ENCODE assay signal across 16 cellular contexts in genomic region chr13:112545866-112546265, GRCh38. TPM values are rescaled to one million over a fixed set of nuclear protein-coding genes. Genes with fewer than 3 reads are reported as not detected.
A peak's percentile ranks its signal among the peaks of the same experiment; 100 is the strongest.
DNase-seq lines count a peak whose midpoint lies in the region; ATAC-seq and TF ChIP-seq lines count a peak whose summit lies in the region.
"Had no signal": no experiment of that assay in that cellular context is flagged by ENCODE, and none has a peak within 500 bp of the region (broad histone marks: within the 10 kb centered on the region; RNA-seq: fewer than 3 reads in every experiment).

No MANE protein-coding gene starts in this region.

- no peak overlapping the region for H3K4me3 ChIP-seq in AG04449 (ENCODE audit: low read depth, low read length)
- H3K4me3 ChIP-seq: HAP-1, ovary, uterus had no signal

- H3K36me3 Mint-ChIP-seq in chondrocyte (ENCODE audit: low read depth) = peaks cover 16% of the 10 kb centered on the region
- peaks cover 30% of the 10 kb centered on the region for H3K36me3 Mint-ChIP-seq in activated T-helper 1 cell treated with anti-CD3 and anti-CD28 coated beads, Interleukin-12 subunit alpha, Interleukin-12 subunit beta, Interleukin-2, Interleukin-4 antibody, amounts not matched to agents 30 ng/mL and 10 ng/mL and 1 ng/mL, durations not matched to agents 14 hours and 24 hours and 36 hours (ENCODE audit: low read depth)

- H3K27ac Mint-ChIP-seq in chondrocyte (ENCODE audit: unreplicated experiment) = peak overlapping the region; percentile 75
- H3K27ac Mint-ChIP-seq in activated T-helper 1 cell treated with anti-CD3 and anti-CD28 coated beads, Interleukin-12 subunit alpha, Interleukin-12 subunit beta, Interleukin-2, Interleukin-4 antibody, amounts not matched to agents 30 ng/mL and 10 ng/mL and 1 ng/mL, durations not matched to agents 14 hours and 24 hours and 36 hours = no peak overlapping the region

- TF ChIP-seq CTCF in AG04449 (IDR thresholded peaks at IDR 0.05; ENCODE audit: insufficient read depth, low read length, missing control alignments) (no peak), chondrocyte (IDR thresholded peaks at IDR 0.05) (no peak)

- DNase-seq in AG04449 (ENCODE audit: low read depth, low spot score) (peak; percentile 66), LHCN-M2 (ENCODE audit: low read depth) (peak; percentile 73), chondrocyte (ENCODE audit: low spot score) (no peak), kidney glomerular epithelial cell (lab: John Stamatoyannopoulos, UW) (peak; percentile 29), ureter (ENCODE audit: low spot score) (no peak)
- DNase-seq in activated T-helper 1 cell treated with anti-CD3 and anti-CD28 coated beads, Interleukin-12 subunit alpha, Interleukin-12 subunit beta, Interleukin-2, Interleukin-4 antibody, amounts not matched to agents 30 ng/mL and 10 ng/mL and 1 ng/mL, durations not matched to agents 14 hours and 24 hours and 36 hours (ENCODE audit: low spot score) = no peak
- DNase-seq in activated CD8-positive, alpha-beta memory T cell treated with anti-CD3 and anti-CD28 coated beads for 24 hours = no peak
- DNase-seq: activated T-cell treated with anti-CD3 and anti-CD28 coated beads, Interleukin-2, amount 50 U/mL, for 4 hours; amygdala; BE2C; effector memory CD4-positive, alpha-beta T cell; mesendoderm; ovary; uterus had no signal

- ATAC-seq in HG03135 (IDR thresholded peaks at IDR 0.05; ENCODE audit: unreplicated experiment) = no peak
- ATAC-seq: activated T-cell treated with anti-CD3 and anti-CD28 coated beads, Interleukin-2, amount 50 U/mL, for 4 hours had no signal

- CTCF ChIA-PET in AG04449 (lab: Yijun Ruan, JAX) = interaction anchor here (1.1 kb wide), 1 partner anchor 8 kb away, joined by 3 read pairs; no protein-coding TSS in a partner anchor

- H3K27me3 Mint-ChIP-seq in chondrocyte (ENCODE audit: low read depth) = no peaks in the 10 kb centered on the region
- no peaks in the 10 kb centered on the region for H3K27me3 Mint-ChIP-seq in activated T-helper 1 cell treated with anti-CD3 and anti-CD28 coated beads, Interleukin-12 subunit alpha, Interleukin-12 subunit beta, Interleukin-2, Interleukin-4 antibody, amounts not matched to agents 30 ng/mL and 10 ng/mL and 1 ng/mL, durations not matched to agents 14 hours and 24 hours and 36 hours (ENCODE audit: insufficient read depth)

- no peaks in the 10 kb centered on the region for H3K9me3 Mint-ChIP-seq in chondrocyte (ENCODE audit: low read depth)
- H3K9me3 Mint-ChIP-seq in activated T-helper 1 cell treated with anti-CD3 and anti-CD28 coated beads, Interleukin-12 subunit alpha, Interleukin-12 subunit beta, Interleukin-2, Interleukin-4 antibody, amounts not matched to agents 30 ng/mL and 10 ng/mL and 1 ng/mL, durations not matched to agents 14 hours and 24 hours and 36 hours = no peaks in the 10 kb centered on the region
- H3K9me3 Mint-ChIP-seq: activated T-cell treated with anti-CD3 and anti-CD28 coated beads, Interleukin-2, amount 50 U/mL, for 4 hours had no signal

- peaks cover 18% of the 10 kb centered on the region for H3K4me1 Mint-ChIP-seq in chondrocyte (ENCODE audit: low read depth)
- H3K4me1 Mint-ChIP-seq in activated T-helper 1 cell treated with anti-CD3 and anti-CD28 coated beads, Interleukin-12 subunit alpha, Interleukin-12 subunit beta, Interleukin-2, Interleukin-4 antibody, amounts not matched to agents 30 ng/mL and 10 ng/mL and 1 ng/mL, durations not matched to agents 14 hours and 24 hours and 36 hours (ENCODE audit: low read depth) = no peaks in the 10 kb centered on the region

- H3K4me3 Mint-ChIP-seq in chondrocyte (ENCODE audit: unreplicated experiment) = no peak overlapping the region
- H3K4me3 Mint-ChIP-seq in activated T-helper 1 cell treated with anti-CD3 and anti-CD28 coated beads, Interleukin-12 subunit alpha, Interleukin-12 subunit beta, Interleukin-2, Interleukin-4 antibody, amounts not matched to agents 30 ng/mL and 10 ng/mL and 1 ng/mL, durations not matched to agents 14 hours and 24 hours and 36 hours = no peak overlapping the region
- H3K4me3 Mint-ChIP-seq: activated T-cell treated with anti-CD3 and anti-CD28 coated beads, Interleukin-2, amount 50 U/mL, for 4 hours had no signal

- POLR2A ChIA-PET in AG04449 (lab: Yijun Ruan, JAX) = no interaction called here

- intact Hi-C loops in activated T-helper 1 cell treated with anti-CD3 and anti-CD28 coated beads, Interleukin-12 subunit alpha, Interleukin-12 subunit beta, Interleukin-2, Interleukin-4 antibody, amounts not matched to agents 30 ng/mL and 10 ng/mL and 1 ng/mL, durations not matched to agents 14 hours and 24 hours and 36 hours (cut with micrococcal nuclease) = no loop called here

RNA-seq across cellular contexts. Expression of gene TUBGCP3, which starts 42.1 kb away (rescaled TPM):
- total RNA-seq in LHCN-M2 (2014; rRNA removed) (15.6 and 21.4 TPM in 2 replicates), chondrocyte (16.3 to 32.4 TPM (median 18.5 TPM) in 3 replicates), ureter (45.7 TPM)
- polyA plus RNA-seq in LHCN-M2 (2012) = 10.0 TPM
- total RNA-seq in activated T-helper 1 cell treated with anti-CD3 and anti-CD28 coated beads, Interleukin-12 subunit alpha, Interleukin-12 subunit beta, Interleukin-2, Interleukin-4 antibody, amounts not matched to agents 30 ng/mL and 10 ng/mL and 1 ng/mL, durations not matched to agents 14 hours and 24 hours and 36 hours = 67.4 and 71.8 TPM in 2 replicates

Comparison
In these comparisons a context has a peak if more than half of its experiments do, and no peak if none do; other contexts are left out.
1. DNase-seq: peak in AG04449 (single experiment), LHCN-M2 (single experiment) and kidney glomerular epithelial cell (single experiment); none in chondrocyte (single experiment), ureter (single experiment), activated T-helper 1 cell treated with anti-CD3 and anti-CD28 coated beads, Interleukin-12 subunit alpha, Interleukin-12 subunit beta, Interleukin-2, Interleukin-4 antibody, amounts not matched to agents 30 ng/mL and 10 ng/mL and 1 ng/mL, durations not matched to agents 14 hours and 24 hours and 36 hours (single experiment) and activated CD8-positive, alpha-beta memory T cell treated with anti-CD3 and anti-CD28 coated beads for 24 hours (single experiment).